1 cellular context compared by ENCODE assay signal in the genomic region with DNA sequence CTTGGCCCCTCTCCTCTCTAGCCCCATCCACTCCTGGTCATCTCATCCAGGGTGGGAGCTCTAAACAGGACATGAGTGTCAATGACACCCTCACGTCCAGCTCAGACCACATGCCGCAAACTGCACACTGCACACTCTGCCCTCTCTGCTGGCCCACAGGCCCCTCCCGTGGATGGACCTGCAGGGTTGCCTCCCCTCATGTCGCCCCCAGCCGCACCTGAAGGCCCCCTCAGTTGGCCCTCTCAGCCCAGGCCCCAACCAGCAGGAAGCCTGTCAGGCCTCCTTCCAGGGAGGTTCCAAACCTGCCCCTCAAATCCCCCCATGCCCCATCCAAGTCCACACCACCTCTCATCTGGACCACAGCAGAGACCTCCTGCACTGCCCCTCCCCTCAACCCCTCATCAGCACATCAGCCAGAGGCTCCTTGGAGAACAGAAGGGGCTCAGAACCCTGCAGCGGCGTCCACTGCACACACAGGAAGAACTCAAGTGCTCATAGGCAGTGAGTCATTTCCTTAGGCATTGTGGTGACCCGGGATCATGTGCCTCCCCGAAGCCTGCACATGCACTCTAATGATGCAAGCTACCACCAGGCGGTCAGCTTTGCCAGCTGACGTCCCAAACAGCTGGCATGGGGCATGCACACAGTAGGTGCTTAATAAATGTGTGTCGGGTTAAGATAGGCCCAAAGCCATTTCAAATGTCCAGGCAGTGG.
TF ChIP-seq lines count a peak whose summit lies in the region.

No MANE protein-coding gene starts in this region.

TF ChIP-seq in H1, 55 proteins besides CTCF, POLR2A, EP300 and RAD21:
- TF ChIP-seq HDAC2 (IDR thresholded peaks at IDR 0.05; ENCODE audit: borderline replicate concordance in 1 of 2, low read depth in 2 of 2, low read length in 2 of 2) (no peak), EGR1 (IDR thresholded peaks at IDR 0.05; ENCODE audit: borderline replicate concordance, low read depth, low read length) (no peak), FOSL1 (IDR thresholded peaks at IDR 0.05; ENCODE audit: insufficient read depth, low read depth, low read length) (no peak), NANOG (IDR thresholded peaks at IDR 0.05; ENCODE audit: insufficient read depth, low read depth, low read length, poor library complexity, severe bottlenecking) (no peak), PHF8 (conservative IDR thresholded peaks at IDR 0.05; ENCODE audit: low read depth, low read length) (no peak), RFX5 (IDR thresholded peaks at IDR 0.05; ENCODE audit: borderline replicate concordance, low read depth, low read length) (no peak), CHD1 (IDR thresholded peaks at IDR 0.05; ENCODE audit: low read depth, low read length) (no peak)
TF ChIP-seq in H1: peak in this region for 0.
